Comparison of ENCODE assay signal across 20 cellular contexts in the genomic region with DNA sequence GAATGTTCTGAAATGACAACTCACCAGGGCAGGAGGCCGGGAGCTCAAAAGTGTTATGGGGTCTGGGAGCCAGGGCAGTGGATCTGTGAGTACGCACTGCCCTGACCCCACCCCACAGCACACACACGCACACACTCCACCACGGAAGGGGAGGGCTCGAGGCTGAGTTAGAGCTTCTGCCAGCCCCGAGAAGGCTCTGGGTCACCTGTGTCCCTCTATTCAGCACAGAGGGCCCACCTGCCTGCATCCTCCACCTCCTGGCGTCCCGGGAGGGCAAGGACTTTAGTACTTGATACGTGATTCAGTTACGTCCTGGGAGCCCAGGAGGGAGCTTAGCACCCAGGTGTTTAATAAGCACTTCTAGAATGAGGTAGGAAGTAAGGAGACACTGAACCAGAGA.
"Had no signal": no experiment of that assay in that cellular context is flagged by ENCODE, and none has a peak within 500 bp of the region (broad histone marks: within the 10 kb centered on the region; RNA-seq: fewer than 3 reads in every experiment).

No MANE protein-coding gene starts in this region.

- ATAC-seq: activated T-helper 17 cell treated with anti-CD3 and anti-CD28 coated beads, Interleukin-2, amount 50 U/mL, for 72 hours; natural killer cell treated with Interleukin-12 subunit alpha and Interleukin-12 subunit beta and Interleukin-15 and Interleukin-18, amount 100 ng/mL, for 72 hours; right cardiac atrium; stimulated activated effector memory CD8-positive, alpha-beta T cell treated with anti-CD3 and anti-CD28 coated beads, Interleukin-12 subunit alpha, Interleukin-12 subunit beta, amount 100 ng/mL, for 72 hours; T-cell had no signal

- H3K27me3 ChIP-seq: neutrophil, ovary, testis, upper lobe of left lung had no signal

- H3K4me3 ChIP-seq: lung, ovary, testis, upper lobe of left lung had no signal

- FAIRE-seq: kidney, TTC549 had no signal

- H3K4me1 ChIP-seq: testis, upper lobe of left lung had no signal

- H3K27ac ChIP-seq: neutrophil, ovary, testis, upper lobe of left lung had no signal

- H3K36me3 ChIP-seq: neutrophil, ovary, upper lobe of left lung had no signal

- DNase-seq: activated CD4-positive, alpha-beta T cell treated with anti-CD3 and anti-CD28 coated beads for 1 hour; activated naive CD8-positive, alpha-beta T cell treated with anti-CD3 and anti-CD28 coated beads for 36 hours; activated T-cell treated with anti-CD3 and anti-CD28 coated beads, Interleukin-2, amount 50 U/mL, for 1 hour; cerebellar nuclear complex; effector CD4-positive, alpha-beta T cell; erythroblast; foreskin fibroblast; kidney; ovary; right cardiac atrium; stimulated activated CD4-positive, alpha-beta T cell treated with anti-CD3 and anti-CD28 coated beads, Interleukin-1b, Interleukin-23, amount 100 ng/mL, for 48 hours; T-cell; testis had no signal

- H3K9me3 ChIP-seq: neutrophil, ovary, testis, upper lobe of left lung had no signal
